ENCODE assay signal across 11 cellular contexts in genomic region chr6:157962601-157963084, GRCh38. TPM values are rescaled to one million over a fixed set of nuclear protein-coding genes. Genes with fewer than 3 reads are reported as not detected.
DNase-seq lines count a peak whose midpoint lies in the region; ATAC-seq and TF ChIP-seq lines count a peak whose summit lies in the region.
"Had no signal": no experiment of that assay in that cellular context is flagged by ENCODE, and none has a peak within 500 bp of the region (broad histone marks: within the 10 kb centered on the region; RNA-seq: fewer than 3 reads in every experiment).

No MANE protein-coding gene starts in this region.

- no peak overlapping the region for H3K4me3 Mint-ChIP-seq in GM23338
- peak overlapping the region; percentile 71 for H3K4me3 Mint-ChIP-seq in T-helper 1 cell treated with Interleukin-12 subunit alpha and Interleukin-12 subunit beta and Interleukin-4 antibody, amounts not matched to agents 30 μg/mL and 1 μg/mL, for 36 hours

- H3K79me2 ChIP-seq in GM23338 (replicated peaks; ENCODE audit: insufficient read depth): no peaks in the 10 kb centered on the region
- no peaks in the 10 kb centered on the region for H3K79me2 ChIP-seq in mammary epithelial cell (ENCODE audit: insufficient read depth, low read length)

- intact Hi-C loops in mammary epithelial cell (cut with micrococcal nuclease): no loop called here

- TF ChIP-seq CTCF in GM23338 (conservative IDR thresholded peaks at IDR 0.05; ENCODE audit: low read depth in 2 of 2) (no peak), mammary epithelial cell (conservative IDR thresholded peaks at IDR 0.05 in 1 of 2, IDR thresholded peaks at IDR 0.05 in 1 of 2; ENCODE audit: extremely low read depth in 1 of 2, insufficient read depth in 1 of 2, low read depth in 1 of 2, low read length in 2 of 2) (no peak)

- CTCF ChIA-PET in mammary epithelial cell (lab: Charles Lee; ENCODE audit: low non-redundant PET): no interaction called here

- DNase-seq in GM23338 (ENCODE audit: low spot score): no peak
- peak; percentile 84 for DNase-seq in mammary epithelial cell
- DNase-seq in non-pigmented ciliary epithelial cell (ENCODE audit: low read depth): peak; percentile 53
- no peak for DNase-seq in GM19240 (ENCODE audit: insufficient read length, low spot score)
- DNase-seq in NCI-H187 treated with DMSO at 0.1 percent for 48 hours (lab: John Stamatoyannopoulos, UW): no peak
- no peak for DNase-seq in COR-L47 (lab: John Stamatoyannopoulos, UW)
- no peak for DNase-seq in H4 (ENCODE audit: low spot score)
- DNase-seq: DMS79, H7, NCI-H1930 had no signal

- H3K4me1 ChIP-seq in GM23338 (ENCODE audit: insufficient read depth): no peaks in the 10 kb centered on the region; the same call in none of the 2 replicates
- H3K4me1 ChIP-seq in mammary epithelial cell (ENCODE audit: insufficient read depth, low read length): peaks cover 27% of the 10 kb centered on the region

- whole genome bisulfite sequencing in mammary epithelial cell (ENCODE audit: low coverage, missing lambda C conversion rate): 11% methylated on average over 11 of the region's 11 CpGs

- H3K27me3 Mint-ChIP-seq in GM23338 (ENCODE audit: insufficient read depth, low read depth, poor library complexity): peaks cover 10% of the 10 kb centered on the region
- H3K27me3 Mint-ChIP-seq in T-helper 1 cell treated with Interleukin-12 subunit alpha and Interleukin-12 subunit beta and Interleukin-4 antibody, amounts not matched to agents 30 μg/mL and 1 μg/mL, for 36 hours (ENCODE audit: low read depth): no peaks in the 10 kb centered on the region

- H2AFZ ChIP-seq in GM23338 (peak overlapping the region; percentile 81), mammary epithelial cell (ENCODE audit: low read depth, low read length) (peak overlapping the region; percentile 84)

- H3K27ac ChIP-seq in GM23338 (ENCODE audit: low read depth) (no peak overlapping the region), mammary epithelial cell (ENCODE audit: insufficient read depth, low read depth, low read length) (peak overlapping the region; percentile 6)

- no peak overlapping the region for H3K9ac ChIP-seq in mammary epithelial cell (ENCODE audit: insufficient read depth, low read length)

- H3K4me3 ChIP-seq in GM23338 (no peak overlapping the region), mammary epithelial cell (replicated peaks in 1 of 3; ENCODE audit: insufficient read depth in 1 of 3, low read depth in 2 of 3, low read length in 3 of 3) (no peak overlapping the region)

- no peak overlapping the region for H3K27ac Mint-ChIP-seq in GM23338
- H3K27ac Mint-ChIP-seq in T-helper 1 cell treated with Interleukin-12 subunit alpha and Interleukin-12 subunit beta and Interleukin-4 antibody, amounts not matched to agents 30 μg/mL and 1 μg/mL, for 36 hours: peak overlapping the region; percentile 85

- no peaks in the 10 kb centered on the region for H3K9me2 ChIP-seq in GM23338 (ENCODE audit: insufficient read depth)

- H4K20me1 ChIP-seq in GM23338 (replicated peaks; ENCODE audit: insufficient read depth): no peaks in the 10 kb centered on the region
- H4K20me1 ChIP-seq in mammary epithelial cell (ENCODE audit: insufficient read depth, low read length): no peaks in the 10 kb centered on the region

- H3K27me3 ChIP-seq in GM23338 (ENCODE audit: insufficient read depth) (no peaks in the 10 kb centered on the region), mammary epithelial cell (ENCODE audit: insufficient read depth, low read length) (no peaks in the 10 kb centered on the region)

- peaks cover 8% of the 10 kb centered on the region for H3K9me3 ChIP-seq in mammary epithelial cell (replicated peaks; ENCODE audit: insufficient read depth, low read length)

- peaks cover 20% of the 10 kb centered on the region for H3K36me3 Mint-ChIP-seq in GM23338 (ENCODE audit: low read depth)
- peaks cover 21% of the 10 kb centered on the region for H3K36me3 Mint-ChIP-seq in T-helper 1 cell treated with Interleukin-12 subunit alpha and Interleukin-12 subunit beta and Interleukin-4 antibody, amounts not matched to agents 30 μg/mL and 1 μg/mL, for 36 hours (ENCODE audit: low read depth)

- ATAC-seq in GM23338: no peak

- no TSS peak for BruUV-seq in mammary epithelial cell (replicated peaks; lab: Mats Ljungman, UMichigan)

- in situ Hi-C loops in mammary epithelial cell (cut with MboI; ENCODE audit: low sequenced_read_pairs in 2 of 2): no loop called here

- H3K4me2 ChIP-seq in GM23338 (no peak overlapping the region), mammary epithelial cell (ENCODE audit: insufficient read depth, low read depth, low read length) (peak overlapping the region; percentile 78)

- H3K9me3 Mint-ChIP-seq in GM23338: peaks cover 26% of the 10 kb centered on the region
- peaks cover 36% of the 10 kb centered on the region for H3K9me3 Mint-ChIP-seq in T-helper 1 cell treated with Interleukin-12 subunit alpha and Interleukin-12 subunit beta and Interleukin-4 antibody, amounts not matched to agents 30 μg/mL and 1 μg/mL, for 36 hours

- dilution Hi-C loops in mammary epithelial cell (cut with HindIII; ENCODE audit: low sequenced_read_pairs): no loop called here

- H3K4me1 Mint-ChIP-seq in GM23338: peaks cover 16% of the 10 kb centered on the region
- peaks cover 25% of the 10 kb centered on the region for H3K4me1 Mint-ChIP-seq in T-helper 1 cell treated with Interleukin-12 subunit alpha and Interleukin-12 subunit beta and Interleukin-4 antibody, amounts not matched to agents 30 μg/mL and 1 μg/mL, for 36 hours (ENCODE audit: low read depth)

- H3F3A ChIP-seq in GM23338 (replicated peaks; ENCODE audit: low read depth): no peaks in the 10 kb centered on the region

- H3K36me3 ChIP-seq in GM23338 (ENCODE audit: insufficient read depth) (no peaks in the 10 kb centered on the region), mammary epithelial cell (ENCODE audit: insufficient read depth, low read length) (no peaks in the 10 kb centered on the region)

TF ChIP-seq in GM23338, 12 proteins besides CTCF, POLR2A, EP300 and RAD21:
- TF ChIP-seq ZNF331 (CRISPR knock-in tag; IDR thresholded peaks at IDR 0.05; ENCODE audit: low read depth): no peak
- TF ChIP-seq STAT1 (IDR thresholded peaks at IDR 0.05; ENCODE audit: unreplicated experiment): no peak
- TF ChIP-seq ETS1 (IDR thresholded peaks at IDR 0.05): no peak
- no peak for TF ChIP-seq JUNB (IDR thresholded peaks at IDR 0.05; ENCODE audit: unreplicated experiment)
- no peak for TF ChIP-seq REST (IDR thresholded peaks at IDR 0.05; ENCODE audit: unreplicated experiment)
- no peak for TF ChIP-seq CREB1 (CRISPR knock-in tag; IDR thresholded peaks at IDR 0.05; ENCODE audit: low read depth)

RNA-seq across cellular contexts. Expression of gene SYNJ2, which starts 19.0 kb away (rescaled TPM):
- total RNA-seq in GM23338 (2014; rRNA removed; shearing (Covaris generic)): 5.6 and 8.4 TPM in 2 replicates
- polyA plus RNA-seq in GM23338 (2016; fragmentation: Nextera tagmentation; extraction: Ambion mirVana): 2.5 and 2.8 TPM in 2 replicates
- 10 to 100 TPM; 16.0 to 26.6 TPM for total RNA-seq in mammary epithelial cell
- polyA plus RNA-seq in mammary epithelial cell: 17.0 TPM
- 66.3 TPM for polyA minus RNA-seq in mammary epithelial cell
- 20.6 and 23.6 TPM in 2 replicates for total RNA-seq in H4 (2014; rRNA removed; shearing (Covaris generic))

Comparison
In these comparisons a context has a peak if more than half of its experiments do, and no peak if none do; other contexts are left out.
1. DNase-seq: peak in mammary epithelial cell (single experiment) and non-pigmented ciliary epithelial cell (single experiment); none in GM23338 (single experiment), GM19240 (single experiment), NCI-H187 treated with DMSO at 0.1 percent for 48 hours (single experiment), COR-L47 (single experiment) and H4 (single experiment).